Comparison of ENCODE assay signal across 15 cellular contexts in the genomic region with DNA sequence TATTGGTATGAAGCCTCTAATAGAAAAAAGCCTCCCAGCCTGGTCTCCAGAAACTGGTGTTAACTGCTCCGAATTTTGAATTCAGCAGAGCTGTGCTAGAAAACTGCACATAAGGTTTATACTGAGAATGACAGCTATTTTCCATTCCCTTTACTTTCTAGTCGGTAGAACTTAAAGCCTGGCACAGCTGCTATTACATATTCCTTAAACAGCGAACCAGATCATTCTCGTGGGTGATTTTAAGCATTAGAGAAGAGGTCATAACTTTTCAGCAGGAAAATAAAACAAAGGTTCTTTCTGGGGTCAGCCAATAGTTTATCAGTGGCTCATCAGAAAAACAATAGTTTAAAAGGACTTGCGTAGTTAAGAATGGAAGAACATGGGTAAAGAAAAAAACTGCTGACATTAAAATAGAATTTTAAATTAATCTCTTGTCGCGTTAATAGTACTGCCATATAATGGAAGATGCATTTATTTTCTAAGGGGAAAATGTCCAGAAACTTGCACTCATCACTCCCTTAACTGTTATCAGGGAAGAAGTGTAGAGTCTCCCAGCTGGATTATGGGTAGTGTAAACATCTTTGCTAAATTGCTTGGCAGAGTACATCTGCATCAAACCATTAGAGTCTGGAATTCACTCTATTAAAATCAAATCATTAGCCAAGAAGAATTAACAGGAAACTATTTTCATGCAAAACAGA. TPM values are rescaled to one million over a fixed set of nuclear protein-coding genes. Genes with fewer than 3 reads are reported as not detected.
A peak's percentile ranks its signal among the peaks of the same experiment; 100 is the strongest.
DNase-seq lines count a peak whose midpoint lies in the region; ATAC-seq and TF ChIP-seq lines count a peak whose summit lies in the region.
"Had no signal": no experiment of that assay in that cellular context is flagged by ENCODE, and none has a peak within 500 bp of the region (broad histone marks: within the 10 kb centered on the region; RNA-seq: fewer than 3 reads in every experiment).

No MANE protein-coding gene starts in this region.

- H3K36me3 ChIP-seq in GM23248 (ENCODE audit: low read depth): no peaks in the 10 kb centered on the region
- no peaks in the 10 kb centered on the region for H3K36me3 ChIP-seq in gastrocnemius medialis
- H3K36me3 ChIP-seq: BE2C, prostate gland had no signal

- H3F3A ChIP-seq in GM23248 (ENCODE audit: insufficient read depth): peaks cover 38% of the 10 kb centered on the region

- peak; percentile 39 for DNase-seq in GM23248
- DNase-seq in fibroblast of villous mesenchyme (ENCODE audit: low read depth): peak; percentile 56
- no peak for DNase-seq in gastrocnemius medialis
- DNase-seq in T-helper 2 cell: no peak
- DNase-seq in NCI-H2029 (lab: John Stamatoyannopoulos, UW): no peak
- no peak for DNase-seq in activated gamma-delta T cell treated with Interleukin-2 at 50 U/mL for 16 hours
- no peak for DNase-seq in central memory CD4-positive, alpha-beta T cell
- DNase-seq: activated CD4-positive, CD25-positive, alpha-beta regulatory T cell treated with anti-CD3 and anti-CD28 coated beads, Interleukin-2, amount 50 U/mL, for 72 hours; activated T-cell treated with anti-CD3 and anti-CD28 coated beads, Interleukin-2, amount 50 U/mL, for 48 hours; BE2C; mesendoderm had no signal

- no peaks in the 10 kb centered on the region for H3K9me2 ChIP-seq in GM23248 (ENCODE audit: insufficient read depth)

- H3K4me3 ChIP-seq in GM23248: no peak overlapping the region
- H3K4me3 ChIP-seq in fibroblast of villous mesenchyme (ENCODE audit: low read depth, low read length): no peak overlapping the region
- no peak overlapping the region for H3K4me3 ChIP-seq in gastrocnemius medialis
- H3K4me3 ChIP-seq: prostate gland had no signal

- peaks cover 60% of the 10 kb centered on the region for H3K4me1 ChIP-seq in GM23248 (ENCODE audit: insufficient read depth)
- H3K4me1 ChIP-seq in gastrocnemius medialis: peaks cover 90 to 98% of the 10 kb centered on the region in 2 donors

- no peak for TF ChIP-seq CTCF in VCaP (conservative IDR thresholded peaks at IDR 0.05)
- TF ChIP-seq CTCF in fibroblast of villous mesenchyme (IDR thresholded peaks at IDR 0.05; ENCODE audit: insufficient read depth, low read depth, low read length): no peak
- TF ChIP-seq CTCF in gastrocnemius medialis (IDR thresholded peaks at IDR 0.05 in 4 of 5, conservative IDR thresholded peaks at IDR 0.05 in 1 of 5): no peak

- H3K9me3 ChIP-seq in GM23248 (ENCODE audit: low read depth): no peaks in the 10 kb centered on the region
- H3K9me3 ChIP-seq in gastrocnemius medialis: no peaks in the 10 kb centered on the region
- H3K9me3 ChIP-seq: BE2C, prostate gland had no signal

- peaks cover 100% of the 10 kb centered on the region for H3K79me2 ChIP-seq in GM23248 (ENCODE audit: insufficient read depth)

- no peaks in the 10 kb centered on the region for H4K20me1 ChIP-seq in GM23248 (ENCODE audit: insufficient read depth)

- H3K27me3 ChIP-seq in GM23248 (replicated peaks; ENCODE audit: insufficient read depth): no peaks in the 10 kb centered on the region
- H3K27me3 ChIP-seq in gastrocnemius medialis: no peaks in the 10 kb centered on the region
- H3K27me3 ChIP-seq: BE2C had no signal

- 57 to 64% methylated on average over 7 of the region's 7 CpGs for WGBS in GM23248 (ENCODE audit: low coverage in 1 of 2, low lambda C conversion rate in 2 of 2, missing lambda C conversion rate in 2 of 2), 2 experiments

- in situ Hi-C loops in GM23248 (cut with MboI) (no loop called here), gastrocnemius medialis (cut with MboI; ENCODE audit: low sequenced_read_pairs in 4 of 4) (no loop called here)

- ATAC-seq in gastrocnemius medialis: no peak
- ATAC-seq: stimulated activated effector memory CD8-positive, alpha-beta T cell treated with anti-CD3 and anti-CD28 coated beads, Interleukin-12 subunit alpha, Interleukin-12 subunit beta, amount 100 ng/mL, for 72 hours had no signal

- no peak for TF ChIP-seq POLR2A in gastrocnemius medialis (IDR thresholded peaks at IDR 0.05)

- no peak overlapping the region for H3K9ac ChIP-seq in GM23248

- peak overlapping the region; percentile 100; the same call in 1 of the 2 replicates for H3K27ac ChIP-seq in GM23248
- H3K27ac ChIP-seq in VCaP: peak overlapping the region; percentile 5; the same call in 1 of the 2 replicates
- H3K27ac ChIP-seq in gastrocnemius medialis: peak overlapping the region; percentile 57 to 94 (median 90)
- H3K27ac ChIP-seq: HL-60, prostate gland had no signal

- H3K4me2 ChIP-seq in GM23248 (ENCODE audit: unreplicated experiment): peak overlapping the region; percentile 91

- no peak overlapping the region for H2AFZ ChIP-seq in GM23248

- intact Hi-C loops in gastrocnemius medialis (cut with DNase I; ENCODE audit: low total_unique reads): loop anchor here (2.0 kb wide), 1 partner anchor 23 kb away; no protein-coding TSS in a partner anchor

RNA-seq across cellular contexts. Expression of a gene that starts 7.9 kb away (rescaled TPM):
- 46.5 and 54.9 TPM in 2 replicates for total RNA-seq in GM23248 (2014; rRNA removed; shearing (Covaris generic))
- polyA plus RNA-seq in GM23248 (2016; fragmentation: Nextera tagmentation; extraction: Ambion mirVana): 30.9 and 32.4 TPM in 2 replicates
- total RNA-seq in fibroblast of villous mesenchyme (45.7 and 65.6 TPM in 2 replicates), gastrocnemius medialis (10 to 100 TPM in 3 of 4 donors, 1 to 10 TPM in 1; 8.9 to 20.9 (median 12.8) TPM)

Comparison
In these comparisons a context has a peak if more than half of its experiments do, and no peak if none do; other contexts are left out.
1. DNase-seq: peak in GM23248 (single experiment) and fibroblast of villous mesenchyme (single experiment); none in gastrocnemius medialis (0 of 2), T-helper 2 cell (0 of 5), NCI-H2029 (single experiment), activated gamma-delta T cell treated with Interleukin-2 at 50 U/mL for 16 hours (single experiment) and central memory CD4-positive, alpha-beta T cell (single experiment).
2. H3K27ac ChIP-seq: peak in every context shown above with its lines; median percentile 100 in GM23248; 90 in gastrocnemius medialis; 5 in VCaP.